18 cellular contexts compared by ENCODE assay signal in genomic region chr1:38614861-38615260, GRCh38.
A peak's percentile ranks its signal among the peaks of the same experiment; 100 is the strongest.
DNase-seq lines count a peak whose midpoint lies in the region; ATAC-seq and TF ChIP-seq lines count a peak whose summit lies in the region.
"Had no signal": no experiment of that assay in that cellular context is flagged by ENCODE, and none has a peak within 500 bp of the region (broad histone marks: within the 10 kb centered on the region; RNA-seq: fewer than 3 reads in every experiment).

No MANE protein-coding gene starts in this region.

- no peaks in the 10 kb centered on the region for H3K27me3 ChIP-seq in BLaER1 treated with 17β-estradiol and CSF1 and Interleukin-3, amounts not matched to agents 10 nM and 100 nM
- no peaks in the 10 kb centered on the region for H3K27me3 ChIP-seq in HUES6 (ENCODE audit: control insufficient read depth, insufficient read depth, low read length)
- H3K27me3 ChIP-seq in esophagus muscularis mucosa, result peaks cover 0 to 33% (median 0%) of the 10 kb centered on the region in 4 donors
- H3K27me3 ChIP-seq in trophoblast cell (ENCODE audit: insufficient read depth, low read length), result no peaks in the 10 kb centered on the region
- H3K27me3 ChIP-seq: MG63 had no signal

- H2BK5ac ChIP-seq in trophoblast cell (ENCODE audit: low read depth, low read length, poor library complexity), result no peak overlapping the region

- no peak overlapping the region for H2BK12ac ChIP-seq in trophoblast cell (ENCODE audit: low read length)

- no peak for TF ChIP-seq CTCF in esophagus muscularis mucosa (IDR thresholded peaks at IDR 0.05)

- 75% methylated on average over 3 of the region's 3 CpGs for WGBS in esophagus muscularis mucosa
- WGBS in trophoblast cell (ENCODE audit: extremely low coverage, insufficient coverage, insufficient read length), result no CpG with 5 or more reads among the region's 3 CpGs

- H2AK5ac ChIP-seq in trophoblast cell (ENCODE audit: low read length), result no peak overlapping the region

- intact Hi-C loops in esophagus muscularis mucosa (cut with DNase I), result no loop called here

- H3K4me2 ChIP-seq in BLaER1 treated with 17β-estradiol and CSF1 and Interleukin-3, amounts not matched to agents 10 nM and 100 nM, result peak overlapping the region; percentile 54 to 79 (median 67)
- H3K4me2 ChIP-seq in trophoblast cell (ENCODE audit: low read length), result peak overlapping the region; percentile 7
- H3K4me2 ChIP-seq: SK-N-SH had no signal

- H3K79me1 ChIP-seq in trophoblast cell (ENCODE audit: low read length), result no peaks in the 10 kb centered on the region

- H2AFZ ChIP-seq in trophoblast cell (ENCODE audit: insufficient read depth, low read length, poor library complexity), result no peak overlapping the region

- no peak overlapping the region for H2BK120ac ChIP-seq in trophoblast cell (ENCODE audit: insufficient read depth, low read length, poor library complexity)

- H3K18ac ChIP-seq in trophoblast cell (ENCODE audit: low read length), result no peak overlapping the region

- no peak overlapping the region for H3K23ac ChIP-seq in trophoblast cell (ENCODE audit: low read length)

- TF ChIP-seq POLR2A in esophagus muscularis mucosa (IDR thresholded peaks at IDR 0.05; ENCODE audit: low read depth), result no peak

- H3K4me3 ChIP-seq in BLaER1 treated with 17β-estradiol and CSF1 and Interleukin-3, amounts not matched to agents 10 nM and 100 nM, result no peak overlapping the region
- 0 out of 2 replicates have a peak overlapping the region, but pooled peaks have one; percentile 6 for H3K4me3 ChIP-seq in HUES6 (ENCODE audit: low read depth, low read length)
- no peak overlapping the region for H3K4me3 ChIP-seq in esophagus muscularis mucosa
- no peak overlapping the region for H3K4me3 ChIP-seq in trophoblast cell (ENCODE audit: low read depth, low read length)
- H3K4me3 ChIP-seq: MG63 had no signal

- no peaks in the 10 kb centered on the region for H3K79me2 ChIP-seq in trophoblast cell (ENCODE audit: control insufficient read depth, insufficient read depth, low read length, poor library complexity)

- ATAC-seq in HG03159 (IDR thresholded peaks at IDR 0.05; ENCODE audit: unreplicated experiment) (no peak), GM18502 (IDR thresholded peaks at IDR 0.05; ENCODE audit: poor library complexity, unreplicated experiment) (no peak)
- ATAC-seq: PC-3 had no signal

- H3K36me3 ChIP-seq in BLaER1 treated with 17β-estradiol and CSF1 and Interleukin-3, amounts not matched to agents 10 nM and 100 nM, result no peaks in the 10 kb centered on the region
- no peaks in the 10 kb centered on the region for H3K36me3 ChIP-seq in HUES6 (ENCODE audit: control insufficient read depth, insufficient read depth, low read length)
- no peaks in the 10 kb centered on the region for H3K36me3 ChIP-seq in esophagus muscularis mucosa
- H3K36me3 ChIP-seq in trophoblast cell (ENCODE audit: control insufficient read depth in 1 of 2, insufficient read depth in 2 of 2, low read length in 2 of 2), result no peaks in the 10 kb centered on the region
- H3K36me3 ChIP-seq: MG63 had no signal

- no peak overlapping the region for H4K12ac ChIP-seq in trophoblast cell (ENCODE audit: low read depth, low read length)

- TF ChIP-seq EP300 in esophagus muscularis mucosa (IDR thresholded peaks at IDR 0.05), result no peak

- H4K91ac ChIP-seq in trophoblast cell (ENCODE audit: low read depth, low read length), result no peak overlapping the region

- no peaks in the 10 kb centered on the region; a peak in 1 of 22 replicates for H4K20me1 ChIP-seq in BLaER1 treated with 17β-estradiol and CSF1 and Interleukin-3, amounts not matched to agents 10 nM and 100 nM

- H3K9me3 ChIP-seq in BLaER1 treated with 17β-estradiol and CSF1 and Interleukin-3, amounts not matched to agents 10 nM and 100 nM (replicated peaks in 1 of 11), result peaks cover 0 to 7% (median 0%) of the 10 kb centered on the region in 11 experiments; a peak in 6 of 22 replicates
- H3K9me3 ChIP-seq in HUES6 (ENCODE audit: control insufficient read depth, insufficient read depth, low read depth, low read length) (peaks cover 11% of the 10 kb centered on the region), esophagus muscularis mucosa (no peaks in the 10 kb centered on the region), trophoblast cell (ENCODE audit: insufficient read depth, low read depth, low read length) (no peaks in the 10 kb centered on the region)
- H3K9me3 ChIP-seq: MG63, SK-N-SH had no signal

- H3K4ac ChIP-seq in trophoblast cell (ENCODE audit: low read depth, low read length), result no peak overlapping the region

- H3K14ac ChIP-seq in trophoblast cell (ENCODE audit: low read length), result no peak overlapping the region

- peaks cover 11 to 50% (median 41%) of the 10 kb centered on the region in 10 experiments for H3K4me1 ChIP-seq in BLaER1 treated with 17β-estradiol and CSF1 and Interleukin-3, amounts not matched to agents 10 nM and 100 nM
- H3K4me1 ChIP-seq in HUES6 (ENCODE audit: control insufficient read depth, insufficient read depth, low read length), result peaks cover 10% of the 10 kb centered on the region; the same call in 1 of the 2 replicates
- H3K4me1 ChIP-seq in esophagus muscularis mucosa, result no peaks in the 10 kb centered on the region
- H3K4me1 ChIP-seq in trophoblast cell (ENCODE audit: control insufficient read depth in 1 of 2, insufficient read depth in 2 of 2, low read length in 2 of 2), result peaks cover 0 to 5% of the 10 kb centered on the region in 2 experiments

- peak overlapping the region in 1 of 11 experiments; percentile 14; a peak in 1 of 22 replicates for H3K9ac ChIP-seq in BLaER1 treated with 17β-estradiol and CSF1 and Interleukin-3, amounts not matched to agents 10 nM and 100 nM
- H3K9ac ChIP-seq in HUES6 (ENCODE audit: low read length) (no peak overlapping the region), trophoblast cell (ENCODE audit: low read length) (no peak overlapping the region)
- H3K9ac ChIP-seq: SK-N-SH had no signal

- peak; percentile 66 for DNase-seq in esophagus muscularis mucosa (ENCODE audit: extremely low spot score)
- no peak for DNase-seq in trophoblast cell
- no peak for DNase-seq in NCI-H1048 (lab: John Stamatoyannopoulos, UW)
- DNase-seq: DMS53, GF-D8, MG63, NCI-H1417 treated with DMSO at 0.1 percent for 48 hours, NCI-H187, NCI-H446, NCI-H526 treated with DMSO at 0.1 percent for 48 hours, PC-3, SHP77 treated with DMSO at 0.1 percent for 48 hours, SK-N-SH had no signal

- no peak overlapping the region for H3K27ac ChIP-seq in BLaER1 treated with 17β-estradiol and CSF1 and Interleukin-3, amounts not matched to agents 10 nM and 100 nM
- H3K27ac ChIP-seq in HUES6 (ENCODE audit: low read depth, low read length) (no peak overlapping the region), esophagus muscularis mucosa (replicated peaks in 1 of 4) (no peak overlapping the region), trophoblast cell (ENCODE audit: low read depth, low read length) (no peak overlapping the region)
- H3K27ac ChIP-seq: C4-2B had no signal

- no peak overlapping the region for H4K8ac ChIP-seq in trophoblast cell (ENCODE audit: low read depth, low read length)
